17 cellular contexts compared by ENCODE assay signal in the genomic region with DNA sequence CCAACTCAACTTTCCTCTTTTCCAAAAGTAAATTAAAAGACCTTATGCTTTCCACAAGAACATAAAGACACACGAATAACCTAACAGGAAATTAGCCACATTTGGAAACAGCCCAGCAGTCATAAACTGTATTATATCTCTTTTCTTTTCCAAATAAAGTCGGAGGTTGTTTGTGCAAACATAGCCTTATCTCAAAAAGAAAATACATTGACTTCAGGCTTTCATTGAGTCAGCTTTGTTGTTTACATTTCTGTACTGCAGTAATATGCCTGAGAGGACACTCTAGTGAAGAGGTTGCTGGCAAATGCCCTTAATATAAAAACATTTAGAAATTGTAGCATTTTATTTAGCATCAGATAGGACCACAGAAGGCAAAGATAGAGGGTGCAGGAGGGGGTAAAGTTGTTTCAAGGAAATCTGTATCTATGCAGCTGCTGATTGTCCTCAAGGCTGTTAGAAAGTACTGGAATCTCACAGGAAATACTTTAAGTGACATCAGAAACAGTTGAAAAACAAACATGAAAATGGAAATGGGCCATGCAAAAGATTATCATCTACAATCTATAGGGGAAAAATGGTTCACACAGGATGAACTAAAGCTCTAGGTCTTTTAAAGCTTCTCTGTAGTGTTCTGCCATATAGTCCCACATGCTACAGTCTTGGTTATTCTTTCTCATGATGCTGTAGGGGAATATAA. TPM values are rescaled to one million over a fixed set of nuclear protein-coding genes. Genes with fewer than 3 reads are reported as not detected.
DNase-seq lines count a peak whose midpoint lies in the region; ATAC-seq and TF ChIP-seq lines count a peak whose summit lies in the region.
"Had no signal": no experiment of that assay in that cellular context is flagged by ENCODE, and none has a peak within 500 bp of the region (broad histone marks: within the 10 kb centered on the region; RNA-seq: fewer than 3 reads in every experiment).

No MANE protein-coding gene starts in this region.

- H3K4me3 ChIP-seq in thyroid gland (replicated peaks in 1 of 3): no peak overlapping the region
- H3K4me3 ChIP-seq in naive thymus-derived CD4-positive, alpha-beta T cell (ENCODE audit: low read length): no peak overlapping the region
- H3K4me3 ChIP-seq: lung, transverse colon had no signal

- intact Hi-C loops in thyroid gland (cut with DNase I): loop anchor here (10.0 kb wide), 1 partner anchor 82 kb away; no protein-coding TSS in a partner anchor
- intact Hi-C loops in naive thymus-derived CD4-positive, alpha-beta T cell (cut with micrococcal nuclease): no loop called here

- WGBS in thyroid gland, 2 donors: 4 to 9% methylated on average over 2 of the region's 2 CpGs

- CTCF ChIA-PET in naive thymus-derived CD4-positive, alpha-beta T cell (lab: Charles Lee): no interaction called here

- DNase-seq in NCI-H1092 treated with DMSO at 0.1 percent for 48 hours (lab: John Stamatoyannopoulos, UW) (peak; percentile 25), NCI-H1092 (lab: John Stamatoyannopoulos, UW) (no peak), amniotic stem cell (lab: John Stamatoyannopoulos, UW) (peak; percentile 53), iris pigment epithelial cell (ENCODE audit: low read depth) (peak; percentile 77), thyroid gland (no peak), T-helper 2 cell (no peak)
- DNase-seq in activated CD4-positive, alpha-beta T cell treated with anti-CD3 and anti-CD28 coated beads for 4 hours: no peak
- no peak for DNase-seq in naive thymus-derived CD4-positive, alpha-beta T cell
- DNase-seq: activated CD4-positive, alpha-beta T cell treated with anti-CD3 and anti-CD28 coated beads, Interleukin-2, amount 10 ng/mL, durations not matched to agents 7 days and 5 days; hippocampal formation; Kasumi-1; transverse colon had no signal

- H3K27ac ChIP-seq in thyroid gland: peak overlapping the region; percentile 25 to 42 (median 36)
- H3K27ac ChIP-seq in naive thymus-derived CD4-positive, alpha-beta T cell (ENCODE audit: low read depth, low read length): no peak overlapping the region
- H3K27ac ChIP-seq: neutrophil, transverse colon had no signal

- POLR2A ChIA-PET in naive thymus-derived CD4-positive, alpha-beta T cell (lab: Charles Lee): no interaction called here

- H3K9me3 Mint-ChIP-seq in naive thymus-derived CD4-positive, alpha-beta T cell: peaks cover 0 to 2% (median 0%) of the 10 kb centered on the region in 11 donors
- H3K9me3 Mint-ChIP-seq: activated CD4-positive, alpha-beta T cell treated with anti-CD3 and anti-CD28 coated beads, Interleukin-2, amount 10 ng/mL, durations not matched to agents 7 days and 5 days; activated T-helper 1 cell treated with anti-CD3 and anti-CD28 coated beads, Interleukin-12 subunit alpha, Interleukin-12 subunit beta, Interleukin-2, Interleukin-4 antibody, amounts not matched to agents 30 ng/mL and 10 ng/mL and 1 ng/mL, durations not matched to agents 14 hours and 24 hours and 36 hours had no signal

- H3K27ac Mint-ChIP-seq in naive thymus-derived CD4-positive, alpha-beta T cell: no peak overlapping the region
- H3K27ac Mint-ChIP-seq: activated CD4-positive, alpha-beta T cell treated with anti-CD3 and anti-CD28 coated beads, Interleukin-2, amount 10 ng/mL, durations not matched to agents 7 days and 5 days; activated T-helper 1 cell treated with anti-CD3 and anti-CD28 coated beads, Interleukin-12 subunit alpha, Interleukin-12 subunit beta, Interleukin-2, Interleukin-4 antibody, amounts not matched to agents 30 ng/mL and 10 ng/mL and 1 ng/mL, durations not matched to agents 14 hours and 24 hours and 36 hours; brain had no signal

- no peaks in the 10 kb centered on the region for H3K4me1 Mint-ChIP-seq in naive thymus-derived CD4-positive, alpha-beta T cell
- H3K4me1 Mint-ChIP-seq: activated CD4-positive, alpha-beta T cell treated with anti-CD3 and anti-CD28 coated beads, Interleukin-2, amount 10 ng/mL, durations not matched to agents 7 days and 5 days; brain had no signal

- no peak for TF ChIP-seq CTCF in thyroid gland (IDR thresholded peaks at IDR 0.05)

- no peak for TF ChIP-seq POLR2A in thyroid gland (IDR thresholded peaks at IDR 0.05)

- H3K27me3 ChIP-seq in thyroid gland: no peaks in the 10 kb centered on the region
- H3K27me3 ChIP-seq in naive thymus-derived CD4-positive, alpha-beta T cell (ENCODE audit: control insufficient read depth in 2 of 2, insufficient read depth in 2 of 2, low read length in 2 of 2): peaks cover 0 to 4% of the 10 kb centered on the region in 2 donors
- H3K27me3 ChIP-seq: neutrophil, transverse colon had no signal

- H3K27me3 Mint-ChIP-seq in naive thymus-derived CD4-positive, alpha-beta T cell: peaks cover 0 to 4% (median 0%) of the 10 kb centered on the region in 5 donors
- H3K27me3 Mint-ChIP-seq: brain had no signal

- H3K36me3 ChIP-seq in thyroid gland: no peaks in the 10 kb centered on the region
- H3K36me3 ChIP-seq in naive thymus-derived CD4-positive, alpha-beta T cell (ENCODE audit: control insufficient read depth in 2 of 3, insufficient read depth in 3 of 3, low read length in 3 of 3): no peaks in the 10 kb centered on the region
- H3K36me3 ChIP-seq: neutrophil, transverse colon had no signal

- H3K9me3 ChIP-seq in thyroid gland: no peaks in the 10 kb centered on the region
- H3K9me3 ChIP-seq in naive thymus-derived CD4-positive, alpha-beta T cell (ENCODE audit: control insufficient read depth in 2 of 3, low read length in 3 of 3): no peaks in the 10 kb centered on the region
- H3K9me3 ChIP-seq: neutrophil, transverse colon had no signal

- no peaks in the 10 kb centered on the region for H3K36me3 Mint-ChIP-seq in naive thymus-derived CD4-positive, alpha-beta T cell
- H3K36me3 Mint-ChIP-seq: brain had no signal

- H3K4me1 ChIP-seq in thyroid gland: peaks cover 28 to 54% of the 10 kb centered on the region in 2 donors
- no peaks in the 10 kb centered on the region for H3K4me1 ChIP-seq in naive thymus-derived CD4-positive, alpha-beta T cell (ENCODE audit: control insufficient read depth in 2 of 2, insufficient read depth in 2 of 2, low read length in 2 of 2)

- H3K4me3 Mint-ChIP-seq in naive thymus-derived CD4-positive, alpha-beta T cell: no peak overlapping the region
- H3K4me3 Mint-ChIP-seq: activated CD4-positive, alpha-beta T cell treated with anti-CD3 and anti-CD28 coated beads, Interleukin-2, amount 10 ng/mL, durations not matched to agents 7 days and 5 days; activated T-helper 1 cell treated with anti-CD3 and anti-CD28 coated beads, Interleukin-12 subunit alpha, Interleukin-12 subunit beta, Interleukin-2, Interleukin-4 antibody, amounts not matched to agents 30 ng/mL and 10 ng/mL and 1 ng/mL, durations not matched to agents 14 hours and 24 hours and 36 hours; brain had no signal

- ATAC-seq in naive thymus-derived CD4-positive, alpha-beta T cell: no peak

RNA-seq across cellular contexts. Expression of gene LNX1, which starts 14.5 kb away (rescaled TPM):
- 10 to 100 TPM; 34.3 to 63.8 (median 43.3) TPM for total RNA-seq in thyroid gland
- not detected for total RNA-seq in naive thymus-derived CD4-positive, alpha-beta T cell
- polyA plus RNA-seq in naive thymus-derived CD4-positive, alpha-beta T cell: under 1 TPM; 0.09 to 0.48 TPM
- total RNA-seq: activated CD4-positive, alpha-beta T cell treated with anti-CD3 and anti-CD28 coated beads, Interleukin-2, amount 10 ng/mL, durations not matched to agents 7 days and 5 days; activated T-helper 1 cell treated with anti-CD3 and anti-CD28 coated beads, Interleukin-12 subunit alpha, Interleukin-12 subunit beta, Interleukin-2, Interleukin-4 antibody, amounts not matched to agents 30 ng/mL and 10 ng/mL and 1 ng/mL, durations not matched to agents 14 hours and 24 hours and 36 hours; T-helper 1 cell treated with Interleukin-12 subunit alpha and Interleukin-12 subunit beta and Interleukin-4 antibody, amounts not matched to agents 30 ng/mL and 1 ng/mL, for 36 hours had no signal

Comparison
In these comparisons a context has a peak if more than half of its experiments do, and no peak if none do; other contexts are left out.
1. DNase-seq: peak in NCI-H1092 treated with DMSO at 0.1 percent for 48 hours (single experiment), amniotic stem cell (single experiment) and iris pigment epithelial cell (single experiment); none in NCI-H1092 (single experiment), thyroid gland (0 of 2), T-helper 2 cell (0 of 5), activated CD4-positive, alpha-beta T cell treated with anti-CD3 and anti-CD28 coated beads for 4 hours (0 of 2) and naive thymus-derived CD4-positive, alpha-beta T cell (0 of 9).
2. RNA of gene LNX1, which starts 14.5 kb away (total RNA-seq): 34.3 to 63.8 TPM in thyroid gland; not detected in naive thymus-derived CD4-positive, alpha-beta T cell; every median in the first group is over 10 times any median in the second.